In genomic region chr20:63857751-63858392, GRCh38 we compare ENCODE assay signal across 1 cellular context.
A peak's percentile ranks its signal among the peaks of the same experiment; 100 is the strongest.
TF ChIP-seq lines count a peak whose summit lies in the region.

No MANE protein-coding gene starts in this region.

TF ChIP-seq in HepG2, 621 proteins besides CTCF, POLR2A, EP300 and RAD21 (continued from another document and continues in another):
- TF ChIP-seq ZNF646 (CRISPR knock-in tag; IDR thresholded peaks at IDR 0.05), result peak; percentile 66; the same call in 1 of the 2 replicates
- TF ChIP-seq NFIC (IDR thresholded peaks at IDR 0.05; ENCODE audit: low read length), result no peak
- no peak for TF ChIP-seq FOXK2 (IDR thresholded peaks at IDR 0.05)
- TF ChIP-seq ZNF460 (CRISPR knock-in tag; IDR thresholded peaks at IDR 0.05; ENCODE audit: borderline replicate concordance), result no peak
- no peak for TF ChIP-seq CERS6 (CRISPR knock-in tag; IDR thresholded peaks at IDR 0.05)
- peak; percentile 63 for TF ChIP-seq PATZ1 (CRISPR knock-in tag; IDR thresholded peaks at IDR 0.05)
- TF ChIP-seq HNF1B (CRISPR knock-in tag; IDR thresholded peaks at IDR 0.05), result no peak
- no peak for TF ChIP-seq MYNN (CRISPR knock-in tag; IDR thresholded peaks at IDR 0.05; ENCODE audit: low read depth)
- no peak for TF ChIP-seq HMGA1 (CRISPR knock-in tag; conservative IDR thresholded peaks at IDR 0.05)
- no peak for TF ChIP-seq ZNF17 (CRISPR knock-in tag; IDR thresholded peaks at IDR 0.05)
- TF ChIP-seq TFE3 (CRISPR knock-in tag; IDR thresholded peaks at IDR 0.05), result no peak
- TF ChIP-seq ZMYM4 (CRISPR knock-in tag; IDR thresholded peaks at IDR 0.05), result no peak
- no peak for TF ChIP-seq ETV6 (CRISPR knock-in tag; conservative IDR thresholded peaks at IDR 0.05)
- TF ChIP-seq ZNF652 (CRISPR knock-in tag; IDR thresholded peaks at IDR 0.05; ENCODE audit: borderline replicate concordance, low read depth), result no peak
- TF ChIP-seq ZSCAN29 (CRISPR knock-in tag; conservative IDR thresholded peaks at IDR 0.05), result no peak
- 0 out of 2 replicates have a peak, but pooled peaks have one; percentile 13 for TF ChIP-seq SIN3A (IDR thresholded peaks at IDR 0.05; ENCODE audit: borderline replicate concordance, low read depth, low read length)
- no peak for TF ChIP-seq NPAS2 (CRISPR knock-in tag; IDR thresholded peaks at IDR 0.05; ENCODE audit: borderline replicate concordance)
- no peak for TF ChIP-seq ZNF317 (CRISPR knock-in tag; IDR thresholded peaks at IDR 0.05)
- TF ChIP-seq ZNF674 (CRISPR knock-in tag; IDR thresholded peaks at IDR 0.05; ENCODE audit: low read depth), result no peak
- TF ChIP-seq ZKSCAN8 (CRISPR knock-in tag; IDR thresholded peaks at IDR 0.05; ENCODE audit: borderline replicate concordance), result no peak
- no peak for TF ChIP-seq USF2 (IDR thresholded peaks at IDR 0.05; ENCODE audit: low read depth, low read length)
- TF ChIP-seq USF2 (CRISPR knock-in tag; IDR thresholded peaks at IDR 0.05; ENCODE audit: borderline replicate concordance), result no peak
- no peak; the same call in 1 of the 2 replicates for TF ChIP-seq ZNF589 (CRISPR knock-in tag; conservative IDR thresholded peaks at IDR 0.05)
- no peak for TF ChIP-seq ZNF800 (CRISPR knock-in tag; IDR thresholded peaks at IDR 0.05)
- TF ChIP-seq ZNF280B (CRISPR knock-in tag; IDR thresholded peaks at IDR 0.05; ENCODE audit: borderline replicate concordance), result no peak
- peak; percentile 69; the same call in 1 of the 2 replicates for TF ChIP-seq MTA1 (CRISPR knock-in tag; IDR thresholded peaks at IDR 0.05; ENCODE audit: borderline replicate concordance)
- TF ChIP-seq TAF1 (CRISPR knock-in tag; IDR thresholded peaks at IDR 0.05), result no peak
- no peak for TF ChIP-seq ZNF720 (CRISPR knock-in tag; IDR thresholded peaks at IDR 0.05)
- TF ChIP-seq U2AF1 (optimal IDR thresholded peaks at IDR 0.05; ENCODE audit: low read depth, low read length), result no peak
- TF ChIP-seq MNT (IDR thresholded peaks at IDR 0.05), result no peak
- 0 out of 2 replicates have a peak, but pooled peaks have one; percentile 13 for TF ChIP-seq BORCS8-MEF2B (CRISPR knock-in tag; IDR thresholded peaks at IDR 0.05)
- peak; percentile 49; the same call in 1 of the 2 replicates for TF ChIP-seq PCBP1 (IDR thresholded peaks at IDR 0.05; ENCODE audit: borderline replicate concordance, low read depth, low read length)
- no peak for TF ChIP-seq RCOR2 (CRISPR knock-in tag; IDR thresholded peaks at IDR 0.05)
- TF ChIP-seq TARDBP (CRISPR knock-in tag; IDR thresholded peaks at IDR 0.05), result no peak
- TF ChIP-seq POGK (CRISPR knock-in tag; conservative IDR thresholded peaks at IDR 0.05), result no peak
- TF ChIP-seq HOXA3 (CRISPR knock-in tag; IDR thresholded peaks at IDR 0.05), result no peak
- TF ChIP-seq TMF1 (CRISPR knock-in tag; IDR thresholded peaks at IDR 0.05; ENCODE audit: low read depth), result 0 out of 2 replicates have a peak, but pooled peaks have one; percentile 10
- TF ChIP-seq HNRNPL (IDR thresholded peaks at IDR 0.05; ENCODE audit: low read depth, low read length), result no peak; the same call in 1 of the 2 replicates
